ENCODE assay signal across 8 cellular contexts in the genomic region with DNA sequence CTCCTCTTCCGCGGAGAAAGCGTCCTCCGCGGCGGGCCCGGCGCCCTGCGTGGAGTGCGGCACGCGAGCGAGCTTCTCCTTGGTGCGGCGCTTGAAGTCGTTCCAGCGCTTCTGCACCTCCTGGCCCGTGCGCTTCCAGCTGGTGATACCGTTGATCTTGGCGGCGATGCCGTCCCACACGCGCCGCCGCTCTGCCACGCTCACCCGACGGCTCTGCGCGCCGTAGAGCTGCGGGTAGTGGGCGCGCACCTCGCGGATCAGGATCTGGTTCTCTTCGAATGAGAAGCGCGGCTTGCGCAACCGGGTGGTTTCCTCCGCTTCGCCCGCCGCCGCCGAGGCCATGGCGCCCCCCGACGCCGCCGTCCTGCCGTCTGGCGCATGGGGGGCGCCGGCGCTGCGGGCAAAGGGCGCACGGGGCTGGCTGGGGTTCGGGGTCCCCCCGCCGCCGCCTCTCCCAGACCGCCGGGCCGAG. TPM values are rescaled to one million over a fixed set of nuclear protein-coding genes. Genes with fewer than 3 reads are reported as not detected.
DNase-seq lines count a peak whose midpoint lies in the region; ATAC-seq and TF ChIP-seq lines count a peak whose summit lies in the region.

No MANE protein-coding gene starts in this region.

- intact Hi-C loops in left ventricle myocardium inferior (cut with micrococcal nuclease): no loop called here
- intact Hi-C loops in activated T-helper 2 cell treated with anti-CD3 and anti-CD28 coated beads, Interferon-gamma antibody, Interleukin-2, Interleukin-4, amounts not matched to agents 10 μg/mL and 5 μg/mL and 100 μg/mL, durations not matched to agents 14 hours and 24 hours and 36 hours (cut with micrococcal nuclease): loop anchor here (5.0 kb wide), 1 partner anchor 96 kb away; the partner anchor contains the start of gene CCDC61

- no peaks in the 10 kb centered on the region for H3K27me3 ChIP-seq in left ventricle myocardium inferior (ENCODE audit: low read depth)

- peaks cover 31% of the 10 kb centered on the region for H3K4me1 Mint-ChIP-seq in activated naive CD4-positive, alpha-beta T cell treated with anti-CD3 and anti-CD28 coated beads, Interleukin-2, amount 10 ng/mL, durations not matched to agents 7 days and 5 days
- H3K4me1 Mint-ChIP-seq in activated T-helper 2 cell treated with anti-CD3 and anti-CD28 coated beads, Interferon-gamma antibody, Interleukin-2, Interleukin-4, amounts not matched to agents 10 μg/mL and 5 μg/mL and 100 μg/mL, durations not matched to agents 14 hours and 24 hours and 36 hours (ENCODE audit: low read depth): peaks cover 8% of the 10 kb centered on the region

- TF ChIP-seq CTCF in C4-2B (conservative IDR thresholded peaks at IDR 0.05): no peak
- no peak for TF ChIP-seq CTCF in left ventricle myocardium inferior (IDR thresholded peaks at IDR 0.05; ENCODE audit: borderline replicate concordance)

- H3K36me3 ChIP-seq in left ventricle myocardium inferior: peaks cover 36% of the 10 kb centered on the region

- ATAC-seq in GM21360 (IDR thresholded peaks at IDR 0.05; ENCODE audit: unreplicated experiment): no peak

- no peaks in the 10 kb centered on the region for H3K9me3 Mint-ChIP-seq in activated naive CD4-positive, alpha-beta T cell treated with anti-CD3 and anti-CD28 coated beads, Interleukin-2, amount 10 ng/mL, durations not matched to agents 7 days and 5 days
- no peaks in the 10 kb centered on the region for H3K9me3 Mint-ChIP-seq in activated T-helper 2 cell treated with anti-CD3 and anti-CD28 coated beads, Interferon-gamma antibody, Interleukin-2, Interleukin-4, amounts not matched to agents 10 μg/mL and 5 μg/mL and 100 μg/mL, durations not matched to agents 14 hours and 24 hours and 36 hours

- H3K36me3 Mint-ChIP-seq in activated naive CD4-positive, alpha-beta T cell treated with anti-CD3 and anti-CD28 coated beads, Interleukin-2, amount 10 ng/mL, durations not matched to agents 7 days and 5 days: peaks cover 25% of the 10 kb centered on the region
- H3K36me3 Mint-ChIP-seq in activated T-helper 2 cell treated with anti-CD3 and anti-CD28 coated beads, Interferon-gamma antibody, Interleukin-2, Interleukin-4, amounts not matched to agents 10 μg/mL and 5 μg/mL and 100 μg/mL, durations not matched to agents 14 hours and 24 hours and 36 hours (ENCODE audit: low read depth): peaks cover 24% of the 10 kb centered on the region

- H3K4me3 ChIP-seq in left ventricle myocardium inferior: peak overlapping the region; percentile 88
- H3K4me3 ChIP-seq in skeletal muscle cell (ENCODE audit: low read depth, low read length): peak overlapping the region; percentile 83

- CTCF ChIA-PET in activated naive CD4-positive, alpha-beta T cell treated with anti-CD3 and anti-CD28 coated beads, Interleukin-2, amount 10 ng/mL, durations not matched to agents 7 days and 5 days (lab: Charles Lee): interaction anchor here (0.8 to 2.7 kb wide), 5 partner anchors 12 to 127 kb away, joined by 3 to 13 read pairs (median 3); partner anchors contain the start of gene IRF2BP1

- no peaks in the 10 kb centered on the region for H3K9me3 ChIP-seq in left ventricle myocardium inferior (replicated peaks)

- peak; percentile 41 for DNase-seq in KG1 (lab: John Stamatoyannopoulos, UW)
- DNase-seq in activated naive CD4-positive, alpha-beta T cell treated with anti-CD3 and anti-CD28 coated beads, Interleukin-2, amount 10 ng/mL, durations not matched to agents 7 days and 5 days: peak; percentile 50
- peak; percentile 53 for DNase-seq in left ventricle myocardium inferior
- no peak for DNase-seq in skeletal muscle cell (ENCODE audit: low read depth)
- DNase-seq in ecto neural progenitor cell (ENCODE audit: low spot score): no peak
- DNase-seq in activated T-helper 2 cell treated with anti-CD3 and anti-CD28 coated beads, Interferon-gamma antibody, Interleukin-2, Interleukin-4, amounts not matched to agents 10 μg/mL and 5 μg/mL and 100 μg/mL, durations not matched to agents 14 hours and 24 hours and 36 hours (ENCODE audit: low spot score): no peak

- H3K27ac ChIP-seq in C4-2B (peak overlapping the region; percentile 70; the same call in 1 of the 2 replicates), left ventricle myocardium inferior (replicated peaks) (peak overlapping the region; percentile 86)

- H3K27ac Mint-ChIP-seq in activated naive CD4-positive, alpha-beta T cell treated with anti-CD3 and anti-CD28 coated beads, Interleukin-2, amount 10 ng/mL, durations not matched to agents 7 days and 5 days: no peak overlapping the region
- no peak overlapping the region for H3K27ac Mint-ChIP-seq in activated T-helper 2 cell treated with anti-CD3 and anti-CD28 coated beads, Interferon-gamma antibody, Interleukin-2, Interleukin-4, amounts not matched to agents 10 μg/mL and 5 μg/mL and 100 μg/mL, durations not matched to agents 14 hours and 24 hours and 36 hours

- H3K4me1 ChIP-seq in left ventricle myocardium inferior: peaks cover 30% of the 10 kb centered on the region

- peak overlapping the region; percentile 56 for H3K4me3 Mint-ChIP-seq in activated naive CD4-positive, alpha-beta T cell treated with anti-CD3 and anti-CD28 coated beads, Interleukin-2, amount 10 ng/mL, durations not matched to agents 7 days and 5 days
- H3K4me3 Mint-ChIP-seq in activated T-helper 2 cell treated with anti-CD3 and anti-CD28 coated beads, Interferon-gamma antibody, Interleukin-2, Interleukin-4, amounts not matched to agents 10 μg/mL and 5 μg/mL and 100 μg/mL, durations not matched to agents 14 hours and 24 hours and 36 hours (ENCODE audit: low read depth): no peak overlapping the region

- peaks cover 22% of the 10 kb centered on the region for H3K27me3 Mint-ChIP-seq in activated naive CD4-positive, alpha-beta T cell treated with anti-CD3 and anti-CD28 coated beads, Interleukin-2, amount 10 ng/mL, durations not matched to agents 7 days and 5 days
- no peaks in the 10 kb centered on the region for H3K27me3 Mint-ChIP-seq in activated T-helper 2 cell treated with anti-CD3 and anti-CD28 coated beads, Interferon-gamma antibody, Interleukin-2, Interleukin-4, amounts not matched to agents 10 μg/mL and 5 μg/mL and 100 μg/mL, durations not matched to agents 14 hours and 24 hours and 36 hours (ENCODE audit: low read depth)

RNA-seq across cellular contexts. Expression of gene MYPOP, which starts 0.9 kb away (rescaled TPM):
- 16.2 TPM for total RNA-seq in left ventricle myocardium inferior
- 7.3 and 8.6 TPM in 2 replicates for total RNA-seq in activated T-helper 2 cell treated with anti-CD3 and anti-CD28 coated beads, Interferon-gamma antibody, Interleukin-2, Interleukin-4, amounts not matched to agents 10 μg/mL and 5 μg/mL and 100 μg/mL, durations not matched to agents 14 hours and 24 hours and 36 hours

RNA-seq across cellular contexts. Expression of gene NANOS2, which starts 13.1 kb away (rescaled TPM):
- total RNA-seq in left ventricle myocardium inferior: not detected
- total RNA-seq in activated T-helper 2 cell treated with anti-CD3 and anti-CD28 coated beads, Interferon-gamma antibody, Interleukin-2, Interleukin-4, amounts not matched to agents 10 μg/mL and 5 μg/mL and 100 μg/mL, durations not matched to agents 14 hours and 24 hours and 36 hours: not detected in 2 replicates

RNA-seq across cellular contexts. Expression of gene IRF2BP1, which starts 15.5 kb away (rescaled TPM):
- total RNA-seq in left ventricle myocardium inferior: 18.5 TPM
- total RNA-seq in activated T-helper 2 cell treated with anti-CD3 and anti-CD28 coated beads, Interferon-gamma antibody, Interleukin-2, Interleukin-4, amounts not matched to agents 10 μg/mL and 5 μg/mL and 100 μg/mL, durations not matched to agents 14 hours and 24 hours and 36 hours: 15.7 and 17.1 TPM in 2 replicates

RNA-seq across cellular contexts. Expression of gene FOXA3, which starts 37.3 kb away (rescaled TPM):
- total RNA-seq in left ventricle myocardium inferior: not detected
- total RNA-seq in activated T-helper 2 cell treated with anti-CD3 and anti-CD28 coated beads, Interferon-gamma antibody, Interleukin-2, Interleukin-4, amounts not matched to agents 10 μg/mL and 5 μg/mL and 100 μg/mL, durations not matched to agents 14 hours and 24 hours and 36 hours: 0.37 and 0.60 TPM in 2 replicates

RNA-seq across cellular contexts. Expression of gene SYMPK, which starts 38.5 kb away (rescaled TPM):
- 35.9 TPM for total RNA-seq in left ventricle myocardium inferior
- 121 and 131 TPM in 2 replicates for total RNA-seq in activated T-helper 2 cell treated with anti-CD3 and anti-CD28 coated beads, Interferon-gamma antibody, Interleukin-2, Interleukin-4, amounts not matched to agents 10 μg/mL and 5 μg/mL and 100 μg/mL, durations not matched to agents 14 hours and 24 hours and 36 hours

Comparison
In these comparisons a context has a peak if more than half of its experiments do, and no peak if none do; other contexts are left out.
1. DNase-seq: peak in KG1 (single experiment), activated naive CD4-positive, alpha-beta T cell treated with anti-CD3 and anti-CD28 coated beads, Interleukin-2, amount 10 ng/mL, durations not matched to agents 7 days and 5 days (single experiment) and left ventricle myocardium inferior (single experiment); none in skeletal muscle cell (single experiment), ecto neural progenitor cell (single experiment) and activated T-helper 2 cell treated with anti-CD3 and anti-CD28 coated beads, Interferon-gamma antibody, Interleukin-2, Interleukin-4, amounts not matched to agents 10 μg/mL and 5 μg/mL and 100 μg/mL, durations not matched to agents 14 hours and 24 hours and 36 hours (single experiment).